Comparison of ENCODE assay signal across 8 cellular contexts in genomic region chr1:214551052-214551435, GRCh38. TPM values are rescaled to one million over a fixed set of nuclear protein-coding genes. Genes with fewer than 3 reads are reported as not detected.
DNase-seq lines count a peak whose midpoint lies in the region; ATAC-seq and TF ChIP-seq lines count a peak whose summit lies in the region.

No MANE protein-coding gene starts in this region.

- peaks cover 7% of the 10 kb centered on the region for H3K4me1 Mint-ChIP-seq in activated T-cell treated with anti-CD3 and anti-CD28 coated beads, Interleukin-2, amount 50 U/mL, for 72 hours (ENCODE audit: low read depth)

- H3K9me3 ChIP-seq in skeletal muscle satellite cell (replicated peaks; ENCODE audit: low read length), result no peaks in the 10 kb centered on the region

- no peak for TF ChIP-seq CTCF in BJ (IDR thresholded peaks at IDR 0.05; ENCODE audit: insufficient read depth, low read depth, low read length)

- intact Hi-C loops in left ventricle myocardium superior (cut with micrococcal nuclease), result no loop called here

- H3K9ac ChIP-seq in skeletal muscle satellite cell (ENCODE audit: low read depth, low read length), result peak overlapping the region; percentile 94

- ATAC-seq in activated T-cell treated with anti-CD3 and anti-CD28 coated beads, Interleukin-2, amount 50 U/mL, for 72 hours (replicated peaks in 1 of 2), result peak; percentile 36 to 60
- ATAC-seq in left ventricle myocardium superior (peak; percentile 37), HG03457 (IDR thresholded peaks at IDR 0.05; ENCODE audit: unreplicated experiment) (no peak)

- peaks cover 77% of the 10 kb centered on the region for H3K27me3 Mint-ChIP-seq in activated T-cell treated with anti-CD3 and anti-CD28 coated beads, Interleukin-2, amount 50 U/mL, for 72 hours (ENCODE audit: low read depth)

- H3K27ac Mint-ChIP-seq in activated T-cell treated with anti-CD3 and anti-CD28 coated beads, Interleukin-2, amount 50 U/mL, for 72 hours, result no peak overlapping the region

- peak overlapping the region; percentile 93 for H3K4me3 ChIP-seq in BJ (ENCODE audit: low read depth, low read length)
- peak overlapping the region; percentile 97 for H3K4me3 ChIP-seq in skeletal muscle satellite cell (ENCODE audit: low read length)

- H3K9me3 Mint-ChIP-seq in activated T-cell treated with anti-CD3 and anti-CD28 coated beads, Interleukin-2, amount 50 U/mL, for 72 hours, result no peaks in the 10 kb centered on the region

- H3K4me2 ChIP-seq in skeletal muscle satellite cell (ENCODE audit: low read length), result peak overlapping the region; percentile 94

- H3K4me3 Mint-ChIP-seq in activated T-cell treated with anti-CD3 and anti-CD28 coated beads, Interleukin-2, amount 50 U/mL, for 72 hours, result peak overlapping the region; percentile 85 to 97

- peaks cover 41% of the 10 kb centered on the region for H3K4me1 ChIP-seq in skeletal muscle satellite cell (ENCODE audit: control insufficient read depth, insufficient read depth, low read length)

- peaks cover 0 to 2% of the 10 kb centered on the region in 2 donors for H3K36me3 Mint-ChIP-seq in activated T-cell treated with anti-CD3 and anti-CD28 coated beads, Interleukin-2, amount 50 U/mL, for 72 hours (ENCODE audit: insufficient read depth in 2 of 2)

- H3K27me3 ChIP-seq in BJ (ENCODE audit: control insufficient read depth, insufficient read depth, low read length), result no peaks in the 10 kb centered on the region
- H3K27me3 ChIP-seq in skeletal muscle satellite cell (ENCODE audit: control insufficient read depth, insufficient read depth, low read length), result no peaks in the 10 kb centered on the region

- CTCF ChIA-PET in BJ (lab: Yijun Ruan, JAX) (interaction anchor here (0.6 to 3.4 kb wide), 9 partner anchors 11 to 1672 kb away, joined by 3 to 21 read pairs (median 3); no protein-coding TSS in a partner anchor), HEK293T (lab: Yijun Ruan, JAX) (interaction anchor here (0.7 to 3.9 kb wide), 3 partner anchors 11 to 170 kb away, joined by 3 to 20 read pairs (median 4); no protein-coding TSS in a partner anchor)

- POLR2A ChIA-PET in BJ (lab: Charles Lee) (no interaction called here), HEK293T (lab: Yijun Ruan, JAX) (interaction anchor here (1.0 to 3.0 kb wide), 6 partner anchors 8 to 30 kb away, joined by 3 to 9 read pairs (median 5); no protein-coding TSS in a partner anchor)

- DNase-seq in BJ (ENCODE audit: low read depth) (no peak), HEK293T (ENCODE audit: extremely low spot score) (peak; percentile 63), left ventricle myocardium superior (peak; percentile 75), cerebellar cortex (ENCODE audit: low spot score) (no peak), GM19240 (ENCODE audit: insufficient read length, low spot score) (no peak)
- peak; percentile 26 for DNase-seq in activated T-cell treated with anti-CD3 and anti-CD28 coated beads, Interleukin-2, amount 50 U/mL, for 72 hours

- H3K36me3 ChIP-seq in BJ (ENCODE audit: control insufficient read depth, insufficient read depth, low read length) (no peaks in the 10 kb centered on the region), skeletal muscle satellite cell (ENCODE audit: insufficient read depth, low read length) (peaks cover 4% of the 10 kb centered on the region)

TF ChIP-seq in HEK293T, 16 proteins besides CTCF, POLR2A, EP300 and RAD21:
- TF ChIP-seq HDGF (IDR thresholded peaks at IDR 0.05; ENCODE audit: borderline replicate concordance) (no peak), L3MBTL2 (conservative IDR thresholded peaks at IDR 0.05) (peak; percentile 30), FOXA1 (IDR thresholded peaks at IDR 0.05) (no peak), NFRKB (IDR thresholded peaks at IDR 0.05) (no peak), ARNT (IDR thresholded peaks at IDR 0.05) (no peak), CTBP1 (IDR thresholded peaks at IDR 0.05; ENCODE audit: borderline replicate concordance) (peak; percentile 21; the same call in 1 of the 2 replicates), SP1 (IDR thresholded peaks at IDR 0.05) (no peak), ELF4 (IDR thresholded peaks at IDR 0.05) (no peak), FOXM1 (IDR thresholded peaks at IDR 0.05; ENCODE audit: borderline replicate concordance) (no peak)

RNA-seq across cellular contexts. Expression of gene PTPN14, which starts 0.4 kb away (rescaled TPM):
- polyA plus RNA-seq in BJ (2011; rRNA removed), result 23.7 and 29.4 TPM in 2 replicates
- 77.0 and 78.1 TPM in 2 replicates for polyA minus RNA-seq in BJ (2011; rRNA and poly(A)+ RNA removed)
- 10 to 100 TPM; 13.5 to 23.5 TPM for total RNA-seq in activated T-cell treated with anti-CD3 and anti-CD28 coated beads, Interleukin-2, amount 50 U/mL, for 72 hours
- total RNA-seq in left ventricle myocardium superior, result 25.6 TPM
- 45.9 and 50.2 TPM in 2 replicates for total RNA-seq in skeletal muscle satellite cell (2012; rRNA removed)

RNA-seq across cellular contexts. Expression of gene CENPF, which starts 52.0 kb away (rescaled TPM):
- polyA plus RNA-seq in BJ (2011; rRNA removed), result 10.9 and 18.7 TPM in 2 replicates
- 6.4 and 9.0 TPM in 2 replicates for polyA minus RNA-seq in BJ (2011; rRNA and poly(A)+ RNA removed)
- total RNA-seq in activated T-cell treated with anti-CD3 and anti-CD28 coated beads, Interleukin-2, amount 50 U/mL, for 72 hours, result 10 to 100 TPM; 87.2 to 96.3 TPM
- total RNA-seq in left ventricle myocardium superior, result 0.47 TPM
- 18.8 and 21.2 TPM in 2 replicates for total RNA-seq in skeletal muscle satellite cell (2012; rRNA removed)

Comparison
In these comparisons a context has a peak if more than half of its experiments do, and no peak if none do; other contexts are left out.
1. DNase-seq: peak in HEK293T (single experiment), activated T-cell treated with anti-CD3 and anti-CD28 coated beads, Interleukin-2, amount 50 U/mL, for 72 hours (2 of 2) and left ventricle myocardium superior (single experiment); none in BJ (single experiment), cerebellar cortex (single experiment) and GM19240 (single experiment).
2. RNA of gene CENPF, which starts 52.0 kb away (total RNA-seq): 87.2 to 96.3 TPM in activated T-cell treated with anti-CD3 and anti-CD28 coated beads, Interleukin-2, amount 50 U/mL, for 72 hours; 0.47 TPM in left ventricle myocardium superior (single experiment); every median in the first group is over 10 times any median in the second.